Comparison of ENCODE assay signal across 1 cellular context in genomic region chr7:10973061-10973941, GRCh38.
TF ChIP-seq lines count a peak whose summit lies in the region.

A gene with protein sequence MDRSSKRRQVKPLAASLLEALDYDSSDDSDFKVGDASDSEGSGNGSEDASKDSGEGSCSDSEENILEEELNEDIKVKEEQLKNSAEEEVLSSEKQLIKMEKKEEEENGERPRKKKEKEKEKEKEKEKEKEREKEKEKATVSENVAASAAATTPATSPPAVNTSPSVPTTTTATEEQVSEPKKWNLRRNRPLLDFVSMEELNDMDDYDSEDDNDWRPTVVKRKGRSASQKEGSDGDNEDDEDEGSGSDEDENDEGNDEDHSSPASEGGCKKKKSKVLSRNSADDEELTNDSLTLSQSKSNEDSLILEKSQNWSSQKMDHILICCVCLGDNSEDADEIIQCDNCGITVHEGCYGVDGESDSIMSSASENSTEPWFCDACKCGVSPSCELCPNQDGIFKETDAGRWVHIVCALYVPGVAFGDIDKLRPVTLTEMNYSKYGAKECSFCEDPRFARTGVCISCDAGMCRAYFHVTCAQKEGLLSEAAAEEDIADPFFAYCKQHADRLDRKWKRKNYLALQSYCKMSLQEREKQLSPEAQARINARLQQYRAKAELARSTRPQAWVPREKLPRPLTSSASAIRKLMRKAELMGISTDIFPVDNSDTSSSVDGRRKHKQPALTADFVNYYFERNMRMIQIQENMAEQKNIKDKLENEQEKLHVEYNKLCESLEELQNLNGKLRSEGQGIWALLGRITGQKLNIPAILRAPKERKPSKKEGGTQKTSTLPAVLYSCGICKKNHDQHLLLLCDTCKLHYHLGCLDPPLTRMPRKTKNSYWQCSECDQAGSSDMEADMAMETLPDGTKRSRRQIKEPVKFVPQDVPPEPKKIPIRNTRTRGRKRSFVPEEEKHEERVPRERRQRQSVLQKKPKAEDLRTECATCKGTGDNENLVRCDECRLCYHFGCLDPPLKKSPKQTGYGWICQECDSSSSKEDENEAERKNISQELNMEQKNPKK (plus strand): TSS chr7:10973872. CDS start chr7:10974324, 452 bp downstream.

TF ChIP-seq in HepG2, 621 proteins besides CTCF, POLR2A, EP300 and RAD21 (continued from another document and continues in another):
- TF ChIP-seq, protein P1, sequence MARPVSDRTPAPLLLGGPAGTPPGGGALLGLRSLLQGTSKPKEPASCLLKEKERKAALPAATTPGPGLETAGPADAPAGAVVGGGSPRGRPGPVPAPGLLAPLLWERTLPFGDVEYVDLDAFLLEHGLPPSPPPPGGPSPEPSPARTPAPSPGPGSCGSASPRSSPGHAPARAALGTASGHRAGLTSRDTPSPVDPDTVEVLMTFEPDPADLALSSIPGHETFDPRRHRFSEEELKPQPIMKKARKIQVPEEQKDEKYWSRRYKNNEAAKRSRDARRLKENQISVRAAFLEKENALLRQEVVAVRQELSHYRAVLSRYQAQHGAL (CRISPR knock-in tag; IDR thresholded peaks at IDR 0.05; ENCODE audit: not compliant biosample characterization) = no peak
- TF ChIP-seq RELA (CRISPR knock-in tag; IDR thresholded peaks at IDR 0.05) = no peak
- TF ChIP-seq, protein P2, sequence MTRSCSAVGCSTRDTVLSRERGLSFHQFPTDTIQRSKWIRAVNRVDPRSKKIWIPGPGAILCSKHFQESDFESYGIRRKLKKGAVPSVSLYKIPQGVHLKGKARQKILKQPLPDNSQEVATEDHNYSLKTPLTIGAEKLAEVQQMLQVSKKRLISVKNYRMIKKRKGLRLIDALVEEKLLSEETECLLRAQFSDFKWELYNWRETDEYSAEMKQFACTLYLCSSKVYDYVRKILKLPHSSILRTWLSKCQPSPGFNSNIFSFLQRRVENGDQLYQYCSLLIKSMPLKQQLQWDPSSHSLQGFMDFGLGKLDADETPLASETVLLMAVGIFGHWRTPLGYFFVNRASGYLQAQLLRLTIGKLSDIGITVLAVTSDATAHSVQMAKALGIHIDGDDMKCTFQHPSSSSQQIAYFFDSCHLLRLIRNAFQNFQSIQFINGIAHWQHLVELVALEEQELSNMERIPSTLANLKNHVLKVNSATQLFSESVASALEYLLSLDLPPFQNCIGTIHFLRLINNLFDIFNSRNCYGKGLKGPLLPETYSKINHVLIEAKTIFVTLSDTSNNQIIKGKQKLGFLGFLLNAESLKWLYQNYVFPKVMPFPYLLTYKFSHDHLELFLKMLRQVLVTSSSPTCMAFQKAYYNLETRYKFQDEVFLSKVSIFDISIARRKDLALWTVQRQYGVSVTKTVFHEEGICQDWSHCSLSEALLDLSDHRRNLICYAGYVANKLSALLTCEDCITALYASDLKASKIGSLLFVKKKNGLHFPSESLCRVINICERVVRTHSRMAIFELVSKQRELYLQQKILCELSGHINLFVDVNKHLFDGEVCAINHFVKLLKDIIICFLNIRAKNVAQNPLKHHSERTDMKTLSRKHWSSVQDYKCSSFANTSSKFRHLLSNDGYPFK (CRISPR knock-in tag; IDR thresholded peaks at IDR 0.05; ENCODE audit: borderline replicate concordance) = no peak
- TF ChIP-seq, protein P3, sequence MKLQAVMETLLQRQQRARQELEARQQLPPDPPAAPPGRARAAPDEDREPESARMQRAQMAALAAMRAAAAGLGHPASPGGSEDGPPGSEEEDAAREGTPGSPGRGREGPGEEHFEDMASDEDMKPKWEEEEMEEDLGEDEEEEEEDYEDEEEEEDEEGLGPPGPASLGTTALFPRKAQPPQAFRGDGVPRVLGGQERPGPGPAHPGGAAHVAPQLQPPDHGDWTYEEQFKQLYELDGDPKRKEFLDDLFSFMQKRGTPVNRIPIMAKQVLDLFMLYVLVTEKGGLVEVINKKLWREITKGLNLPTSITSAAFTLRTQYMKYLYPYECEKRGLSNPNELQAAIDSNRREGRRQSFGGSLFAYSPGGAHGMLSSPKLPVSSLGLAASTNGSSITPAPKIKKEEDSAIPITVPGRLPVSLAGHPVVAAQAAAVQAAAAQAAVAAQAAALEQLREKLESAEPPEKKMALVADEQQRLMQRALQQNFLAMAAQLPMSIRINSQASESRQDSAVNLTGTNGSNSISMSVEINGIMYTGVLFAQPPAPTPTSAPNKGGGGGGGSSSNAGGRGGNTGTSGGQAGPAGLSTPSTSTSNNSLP (IDR thresholded peaks at IDR 0.05; ENCODE audit: low read depth, low read length) = peak; percentile 25; the same call in 1 of the 2 replicates
- TF ChIP-seq YEATS4 (CRISPR knock-in tag; IDR thresholded peaks at IDR 0.05; ENCODE audit: borderline replicate concordance) = peak; percentile 60
- no peak for TF ChIP-seq HNRNPK (IDR thresholded peaks at IDR 0.05; ENCODE audit: low read depth, low read length, poor library complexity, severe bottlenecking)
- TF ChIP-seq KAT8 (CRISPR knock-in tag; IDR thresholded peaks at IDR 0.05) = peak; percentile 85
- TF ChIP-seq DR1 (CRISPR knock-in tag; IDR thresholded peaks at IDR 0.05) = peak; percentile 42
- TF ChIP-seq, protein P4, sequence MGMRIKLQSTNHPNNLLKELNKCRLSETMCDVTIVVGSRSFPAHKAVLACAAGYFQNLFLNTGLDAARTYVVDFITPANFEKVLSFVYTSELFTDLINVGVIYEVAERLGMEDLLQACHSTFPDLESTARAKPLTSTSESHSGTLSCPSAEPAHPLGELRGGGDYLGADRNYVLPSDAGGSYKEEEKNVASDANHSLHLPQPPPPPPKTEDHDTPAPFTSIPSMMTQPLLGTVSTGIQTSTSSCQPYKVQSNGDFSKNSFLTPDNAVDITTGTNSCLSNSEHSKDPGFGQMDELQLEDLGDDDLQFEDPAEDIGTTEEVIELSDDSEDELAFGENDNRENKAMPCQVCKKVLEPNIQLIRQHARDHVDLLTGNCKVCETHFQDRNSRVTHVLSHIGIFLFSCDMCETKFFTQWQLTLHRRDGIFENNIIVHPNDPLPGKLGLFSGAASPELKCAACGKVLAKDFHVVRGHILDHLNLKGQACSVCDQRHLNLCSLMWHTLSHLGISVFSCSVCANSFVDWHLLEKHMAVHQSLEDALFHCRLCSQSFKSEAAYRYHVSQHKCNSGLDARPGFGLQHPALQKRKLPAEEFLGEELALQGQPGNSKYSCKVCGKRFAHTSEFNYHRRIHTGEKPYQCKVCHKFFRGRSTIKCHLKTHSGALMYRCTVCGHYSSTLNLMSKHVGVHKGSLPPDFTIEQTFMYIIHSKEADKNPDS (CRISPR knock-in tag; IDR thresholded peaks at IDR 0.05) = no peak
- no peak for TF ChIP-seq KLF9 (CRISPR knock-in tag; IDR thresholded peaks at IDR 0.05; ENCODE audit: low read depth)
- 0 out of 2 replicates have a peak, but pooled peaks have one; percentile 32 for TF ChIP-seq MXD4 (CRISPR knock-in tag; IDR thresholded peaks at IDR 0.05)
- TF ChIP-seq NFE2 (CRISPR knock-in tag; IDR thresholded peaks at IDR 0.05) = no peak
- TF ChIP-seq HMGA1 (CRISPR knock-in tag; conservative IDR thresholded peaks at IDR 0.05) = no peak
- TF ChIP-seq KMT2B (CRISPR knock-in tag; IDR thresholded peaks at IDR 0.05) = peak; percentile 13; the same call in 1 of the 2 replicates
- TF ChIP-seq, protein P5, sequence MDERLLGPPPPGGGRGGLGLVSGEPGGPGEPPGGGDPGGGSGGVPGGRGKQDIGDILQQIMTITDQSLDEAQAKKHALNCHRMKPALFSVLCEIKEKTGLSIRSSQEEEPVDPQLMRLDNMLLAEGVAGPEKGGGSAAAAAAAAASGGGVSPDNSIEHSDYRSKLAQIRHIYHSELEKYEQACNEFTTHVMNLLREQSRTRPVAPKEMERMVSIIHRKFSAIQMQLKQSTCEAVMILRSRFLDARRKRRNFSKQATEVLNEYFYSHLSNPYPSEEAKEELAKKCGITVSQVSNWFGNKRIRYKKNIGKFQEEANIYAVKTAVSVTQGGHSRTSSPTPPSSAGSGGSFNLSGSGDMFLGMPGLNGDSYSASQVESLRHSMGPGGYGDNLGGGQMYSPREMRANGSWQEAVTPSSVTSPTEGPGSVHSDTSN (CRISPR knock-in tag; IDR thresholded peaks at IDR 0.05) = peak; percentile 93
- peak; percentile 27; the same call in 1 of the 2 replicates for TF ChIP-seq ZSCAN9 (CRISPR knock-in tag; IDR thresholded peaks at IDR 0.05; ENCODE audit: borderline replicate concordance)
- peak; percentile 26 for TF ChIP-seq ZNF556 (CRISPR knock-in tag; IDR thresholded peaks at IDR 0.05; ENCODE audit: borderline replicate concordance)
- TF ChIP-seq, protein P6, sequence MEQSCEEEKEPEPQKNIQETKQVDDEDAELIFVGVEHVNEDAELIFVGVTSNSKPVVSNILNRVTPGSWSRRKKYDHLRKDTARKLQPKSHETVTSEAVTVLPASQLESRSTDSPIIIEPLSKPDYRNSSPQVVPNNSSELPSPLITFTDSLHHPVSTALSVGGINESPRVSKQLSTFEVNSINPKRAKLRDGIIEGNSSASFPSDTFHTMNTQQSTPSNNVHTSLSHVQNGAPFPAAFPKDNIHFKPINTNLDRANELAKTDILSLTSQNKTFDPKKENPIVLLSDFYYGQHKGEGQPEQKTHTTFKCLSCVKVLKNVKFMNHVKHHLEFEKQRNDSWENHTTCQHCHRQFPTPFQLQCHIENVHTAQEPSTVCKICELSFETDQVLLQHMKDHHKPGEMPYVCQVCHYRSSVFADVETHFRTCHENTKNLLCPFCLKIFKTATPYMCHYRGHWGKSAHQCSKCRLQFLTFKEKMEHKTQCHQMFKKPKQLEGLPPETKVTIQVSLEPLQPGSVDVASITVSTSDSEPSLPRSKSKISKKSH (CRISPR knock-in tag; IDR thresholded peaks at IDR 0.05; ENCODE audit: borderline replicate concordance) = no peak
- TF ChIP-seq ZNF382 (CRISPR knock-in tag; IDR thresholded peaks at IDR 0.05; ENCODE audit: borderline replicate concordance) = no peak
- TF ChIP-seq CHD4 (IDR thresholded peaks at IDR 0.05; ENCODE audit: borderline replicate concordance, low read length) = peak; percentile 76; the same call in 1 of the 2 replicates
- TF ChIP-seq, protein P7, sequence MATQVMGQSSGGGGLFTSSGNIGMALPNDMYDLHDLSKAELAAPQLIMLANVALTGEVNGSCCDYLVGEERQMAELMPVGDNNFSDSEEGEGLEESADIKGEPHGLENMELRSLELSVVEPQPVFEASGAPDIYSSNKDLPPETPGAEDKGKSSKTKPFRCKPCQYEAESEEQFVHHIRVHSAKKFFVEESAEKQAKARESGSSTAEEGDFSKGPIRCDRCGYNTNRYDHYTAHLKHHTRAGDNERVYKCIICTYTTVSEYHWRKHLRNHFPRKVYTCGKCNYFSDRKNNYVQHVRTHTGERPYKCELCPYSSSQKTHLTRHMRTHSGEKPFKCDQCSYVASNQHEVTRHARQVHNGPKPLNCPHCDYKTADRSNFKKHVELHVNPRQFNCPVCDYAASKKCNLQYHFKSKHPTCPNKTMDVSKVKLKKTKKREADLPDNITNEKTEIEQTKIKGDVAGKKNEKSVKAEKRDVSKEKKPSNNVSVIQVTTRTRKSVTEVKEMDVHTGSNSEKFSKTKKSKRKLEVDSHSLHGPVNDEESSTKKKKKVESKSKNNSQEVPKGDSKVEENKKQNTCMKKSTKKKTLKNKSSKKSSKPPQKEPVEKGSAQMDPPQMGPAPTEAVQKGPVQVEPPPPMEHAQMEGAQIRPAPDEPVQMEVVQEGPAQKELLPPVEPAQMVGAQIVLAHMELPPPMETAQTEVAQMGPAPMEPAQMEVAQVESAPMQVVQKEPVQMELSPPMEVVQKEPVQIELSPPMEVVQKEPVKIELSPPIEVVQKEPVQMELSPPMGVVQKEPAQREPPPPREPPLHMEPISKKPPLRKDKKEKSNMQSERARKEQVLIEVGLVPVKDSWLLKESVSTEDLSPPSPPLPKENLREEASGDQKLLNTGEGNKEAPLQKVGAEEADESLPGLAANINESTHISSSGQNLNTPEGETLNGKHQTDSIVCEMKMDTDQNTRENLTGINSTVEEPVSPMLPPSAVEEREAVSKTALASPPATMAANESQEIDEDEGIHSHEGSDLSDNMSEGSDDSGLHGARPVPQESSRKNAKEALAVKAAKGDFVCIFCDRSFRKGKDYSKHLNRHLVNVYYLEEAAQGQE (IDR thresholded peaks at IDR 0.05; ENCODE audit: borderline replicate concordance in 1 of 2, low read depth in 1 of 2, low read length in 2 of 2) = no peak; a peak in 1 of 4 replicates
- TF ChIP-seq CENPBD1 (CRISPR knock-in tag; IDR thresholded peaks at IDR 0.05; ENCODE audit: borderline replicate concordance, low read depth) = no peak
- peak; percentile 71 for TF ChIP-seq FOXA3 (CRISPR knock-in tag; IDR thresholded peaks at IDR 0.05)
- no peak for TF ChIP-seq HDAC6 (IDR thresholded peaks at IDR 0.05; ENCODE audit: low read depth, low read length)
- TF ChIP-seq ZNF124 (CRISPR knock-in tag; IDR thresholded peaks at IDR 0.05) = peak; percentile 94; the same call in 1 of the 2 replicates
- TF ChIP-seq SKI (IDR thresholded peaks at IDR 0.05; ENCODE audit: partially characterized antibody) = no peak
